ENCODE assay signal across 8 cellular contexts in the genomic region with DNA sequence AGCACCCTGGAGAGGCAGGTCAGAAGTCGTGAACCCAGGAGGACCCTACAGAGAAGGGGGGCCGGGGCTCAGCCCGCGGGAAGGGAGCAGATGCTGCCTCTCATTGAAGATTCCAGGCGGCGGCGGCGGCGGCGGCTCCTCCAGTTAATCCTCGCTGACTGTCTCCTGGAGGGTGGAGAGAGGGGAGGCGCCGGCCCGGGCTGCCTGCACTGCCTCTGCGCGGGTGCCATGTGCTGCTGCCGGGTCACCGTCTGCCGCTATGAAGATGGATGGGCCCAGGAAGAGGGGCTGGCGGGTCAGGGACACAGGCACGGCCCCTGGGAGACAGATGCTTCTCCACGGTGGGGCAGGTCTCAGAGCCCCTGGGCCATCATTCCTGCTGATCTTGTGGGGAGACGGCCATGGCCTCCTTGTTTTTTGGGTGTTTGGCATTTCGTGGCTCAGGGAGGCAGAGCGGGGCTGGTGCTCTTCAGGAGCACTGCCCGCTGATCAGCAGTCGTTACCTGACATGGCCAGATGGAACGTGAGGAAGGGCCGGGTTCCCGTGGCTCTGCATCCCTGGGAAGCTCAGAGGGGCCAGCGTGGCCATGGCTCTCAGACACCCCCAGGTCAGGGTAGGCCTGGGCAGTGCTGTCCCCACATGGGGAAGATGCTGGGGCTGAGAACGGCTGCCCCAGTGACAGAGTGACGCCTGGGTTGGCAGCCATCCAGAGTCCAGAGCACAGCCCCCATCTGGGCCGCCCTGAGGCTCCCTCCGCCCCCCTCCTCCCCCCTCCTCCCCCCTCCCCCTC. TPM values are rescaled to one million over a fixed set of nuclear protein-coding genes. Genes with fewer than 3 reads are reported as not detected.
DNase-seq lines count a peak whose midpoint lies in the region; ATAC-seq, FAIRE-seq and TF ChIP-seq lines count a peak whose summit lies in the region.

No MANE protein-coding gene starts in this region.

- no peaks in the 10 kb centered on the region for H3K9me3 ChIP-seq in left lung

- intact Hi-C loops in left lung (cut with DNase I), result no loop called here

- ATAC-seq in left lung, result peak; percentile 39
- no peak for ATAC-seq in HG02973 (IDR thresholded peaks at IDR 0.05; ENCODE audit: unreplicated experiment)

- no peak overlapping the region for H3K4me3 ChIP-seq in bronchial epithelial cell (ENCODE audit: low read depth, low read length)
- no peak overlapping the region for H3K4me3 ChIP-seq in left lung

- TF ChIP-seq CTCF in bronchial epithelial cell (IDR thresholded peaks at IDR 0.05; ENCODE audit: insufficient read depth, low read length, severe bottlenecking) (no peak), left lung (IDR thresholded peaks at IDR 0.05) (no peak), type B pancreatic cell (conservative IDR thresholded peaks at IDR 0.05) (no peak)

- H3K4me3 Mint-ChIP-seq in type B pancreatic cell, result peak overlapping the region; percentile 72

- FAIRE-seq in bronchial epithelial cell (lab: Jason Lieb, UNC), result no peak

- peaks cover 6% of the 10 kb centered on the region for H3K36me3 Mint-ChIP-seq in type B pancreatic cell

- no peak overlapping the region for H3K27ac ChIP-seq in left lung

- peak overlapping the region; percentile 74 for H3K27ac Mint-ChIP-seq in type B pancreatic cell

- H3K36me3 ChIP-seq in bronchial epithelial cell (ENCODE audit: control insufficient read depth, insufficient read depth, low read length), result peaks cover 50% of the 10 kb centered on the region
- H3K36me3 ChIP-seq in left lung, result peaks cover 0 to 74% of the 10 kb centered on the region in 2 donors

- no peaks in the 10 kb centered on the region for H3K9me3 Mint-ChIP-seq in type B pancreatic cell

- H3K27me3 ChIP-seq in bronchial epithelial cell (ENCODE audit: control insufficient read depth, insufficient read depth, low read length), result no peaks in the 10 kb centered on the region
- no peaks in the 10 kb centered on the region for H3K27me3 ChIP-seq in left lung

- H3K4me1 Mint-ChIP-seq in type B pancreatic cell (ENCODE audit: unreplicated experiment), result peaks cover 15% of the 10 kb centered on the region

- DNase-seq in NCI-H1436 (lab: John Stamatoyannopoulos, UW), result peak; percentile 66
- no peak for DNase-seq in NCI-H1436 treated with DMSO at 0.1 percent for 48 hours (lab: John Stamatoyannopoulos, UW)
- DNase-seq in NCI-H2171 (lab: John Stamatoyannopoulos, UW), result peak; percentile 85
- peak; percentile 7 for DNase-seq in bronchial epithelial cell (ENCODE audit: low read depth)
- DNase-seq in left lung, result peak in 1 of 2 donors; percentile 81
- DNase-seq in type B pancreatic cell (ENCODE audit: extremely low spot score, unreplicated experiment), result no peak
- no peak for DNase-seq in NCI-H226

- peaks cover 5 to 29% of the 10 kb centered on the region in 2 donors for H3K4me1 ChIP-seq in left lung

- H3K27me3 Mint-ChIP-seq in type B pancreatic cell, result no peaks in the 10 kb centered on the region

RNA-seq across cellular contexts. Expression of gene GINS2, which starts 36.1 kb away (rescaled TPM):
- total RNA-seq in bronchial epithelial cell (0.26 and 2.0 TPM in 2 replicates), left lung (1 to 10 TPM; 4.2 to 8.5 TPM), type B pancreatic cell (ENCODE audit: low replicate concordance) (13.7 and 39.9 TPM in 2 replicates)

RNA-seq across cellular contexts. Expression of gene GSE1, which starts 39.5 kb away (rescaled TPM):
- 12.9 and 25.5 TPM in 2 replicates for total RNA-seq in bronchial epithelial cell
- 10 to 100 TPM; 84.8 to 93.0 TPM for total RNA-seq in left lung
- total RNA-seq in type B pancreatic cell (ENCODE audit: low replicate concordance), result 101 and 112 TPM in 2 replicates

Comparison
In these comparisons a context has a peak if more than half of its experiments do, and no peak if none do; other contexts are left out.
1. DNase-seq: peak in NCI-H1436 (single experiment), NCI-H2171 (single experiment) and bronchial epithelial cell (single experiment); none in NCI-H1436 treated with DMSO at 0.1 percent for 48 hours (single experiment), type B pancreatic cell (single experiment) and NCI-H226 (single experiment).